In genomic region chr4:186587416-186588018, GRCh38 we compare ENCODE assay signal across 8 cellular contexts. TPM values are rescaled to one million over a fixed set of nuclear protein-coding genes. Genes with fewer than 3 reads are reported as not detected.
DNase-seq lines count a peak whose midpoint lies in the region; ATAC-seq and TF ChIP-seq lines count a peak whose summit lies in the region.

No MANE protein-coding gene starts in this region.

- peak; percentile 73 for TF ChIP-seq CTCF in GM20000 (IDR thresholded peaks at IDR 0.05; ENCODE audit: extremely low read depth, missing control alignments)

- ATAC-seq in HG03457 (IDR thresholded peaks at IDR 0.05; ENCODE audit: unreplicated experiment), result no peak

- no peak overlapping the region for H2AFZ ChIP-seq in Karpas-422 (ENCODE audit: low read length)

- no peak overlapping the region for H3K4me3 ChIP-seq in Karpas-422 (ENCODE audit: low read length)

- H3K36me3 ChIP-seq in Karpas-422 (ENCODE audit: insufficient read depth, low read length), result no peaks in the 10 kb centered on the region

- DNase-seq in ELF-1 (ENCODE audit: low read depth, low spot score) (peak; percentile 62), GM20000 (ENCODE audit: low spot score) (peak; percentile 56), Karpas-422 (peak; percentile 65), dermis microvascular lymphatic vessel endothelial cell (ENCODE audit: low read depth in 2 of 2) (peak; percentile 28 to 52), lung microvascular endothelial cell (ENCODE audit: low read depth in 2 of 2) (peak; percentile 64 to 66)
- DNase-seq in activated CD4-positive, alpha-beta T cell treated with anti-CD3 and anti-CD28 coated beads for 4 hours, result peak; percentile 28 to 49
- peak; percentile 23 to 40 for DNase-seq in stimulated activated CD8-positive, alpha-beta memory T cell treated with anti-CD3 and anti-CD28 coated beads, Interleukin-2, amount 100 ng/mL, for 48 hours (ENCODE audit: low read depth in 2 of 2)

- H3K27ac ChIP-seq in Karpas-422 (ENCODE audit: low read length), result no peak overlapping the region

- no peaks in the 10 kb centered on the region for H3K4me1 ChIP-seq in Karpas-422 (ENCODE audit: low read length)

- no peak overlapping the region for H3K4me2 ChIP-seq in Karpas-422 (ENCODE audit: low read depth, low read length, poor library complexity, severe bottlenecking)

- no peaks in the 10 kb centered on the region for H4K20me1 ChIP-seq in Karpas-422 (ENCODE audit: insufficient read depth, low read depth, low read length)

- H3K9me3 ChIP-seq in Karpas-422 (ENCODE audit: low read length), result no peaks in the 10 kb centered on the region

- no peak overlapping the region for H3K9ac ChIP-seq in Karpas-422 (ENCODE audit: low read length)

- no peaks in the 10 kb centered on the region for H3K27me3 ChIP-seq in Karpas-422 (ENCODE audit: low read length)

- no peaks in the 10 kb centered on the region for H3K9me2 ChIP-seq in Karpas-422 (replicated peaks; ENCODE audit: insufficient read depth, low read length)

- H3K79me2 ChIP-seq in Karpas-422 (ENCODE audit: low read length), result no peaks in the 10 kb centered on the region

RNA-seq across cellular contexts. Expression of gene MTNR1A, which starts 32.1 kb away (rescaled TPM):
- not detected in 2 replicates for total RNA-seq in Karpas-422 (2014; rRNA removed; shearing (Covaris generic); ENCODE audit: low replicate concordance)
- total RNA-seq in dermis microvascular lymphatic vessel endothelial cell (not detected in 2 replicates), lung microvascular endothelial cell (not detected in 2 replicates)
